Comparison of ENCODE assay signal across 1 cellular context in the genomic region with DNA sequence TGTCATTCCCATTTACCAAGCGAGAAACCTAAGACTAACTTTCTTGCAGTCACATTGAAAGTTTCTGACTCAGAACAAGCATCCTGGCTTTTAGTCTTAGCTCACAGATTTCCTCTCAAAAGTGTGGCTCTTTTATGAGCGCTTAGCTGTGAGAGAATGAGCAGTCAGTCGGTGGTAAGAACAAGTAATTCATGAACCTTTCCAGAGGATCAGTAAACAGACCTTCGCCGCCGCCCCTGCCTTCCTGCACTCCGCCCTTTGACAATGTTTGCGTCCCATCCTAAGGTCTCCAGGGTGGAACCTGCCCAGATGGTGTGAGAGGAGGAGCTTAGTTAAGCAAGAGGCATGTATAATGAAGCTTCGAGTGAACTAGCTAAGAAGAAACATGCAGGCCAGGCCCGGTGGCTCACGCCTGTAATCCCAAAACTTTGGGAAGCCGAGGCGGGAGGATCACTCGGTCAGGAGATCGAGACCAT.
TF ChIP-seq lines count a peak whose summit lies in the region.

No MANE protein-coding gene starts in this region.

TF ChIP-seq in HepG2, 621 proteins besides CTCF, POLR2A, EP300 and RAD21 (continued from another document and continues in another):
- TF ChIP-seq HOMEZ (CRISPR knock-in tag; IDR thresholded peaks at IDR 0.05; ENCODE audit: low read depth), result peak; percentile 87
- TF ChIP-seq ZNF572 (CRISPR knock-in tag; IDR thresholded peaks at IDR 0.05), result no peak
- no peak for TF ChIP-seq POLR2AphosphoS2 (IDR thresholded peaks at IDR 0.05; ENCODE audit: low read depth, low read length)
- TF ChIP-seq FOXK1 (CRISPR knock-in tag; IDR thresholded peaks at IDR 0.05; ENCODE audit: borderline replicate concordance, low read depth), result no peak
- TF ChIP-seq ZSCAN31 (CRISPR knock-in tag; IDR thresholded peaks at IDR 0.05; ENCODE audit: low read depth), result 0 out of 2 replicates have a peak, but pooled peaks have one; percentile 28
- no peak for TF ChIP-seq ZNF703 (CRISPR knock-in tag; IDR thresholded peaks at IDR 0.05; ENCODE audit: borderline replicate concordance)
- TF ChIP-seq, protein P1, sequence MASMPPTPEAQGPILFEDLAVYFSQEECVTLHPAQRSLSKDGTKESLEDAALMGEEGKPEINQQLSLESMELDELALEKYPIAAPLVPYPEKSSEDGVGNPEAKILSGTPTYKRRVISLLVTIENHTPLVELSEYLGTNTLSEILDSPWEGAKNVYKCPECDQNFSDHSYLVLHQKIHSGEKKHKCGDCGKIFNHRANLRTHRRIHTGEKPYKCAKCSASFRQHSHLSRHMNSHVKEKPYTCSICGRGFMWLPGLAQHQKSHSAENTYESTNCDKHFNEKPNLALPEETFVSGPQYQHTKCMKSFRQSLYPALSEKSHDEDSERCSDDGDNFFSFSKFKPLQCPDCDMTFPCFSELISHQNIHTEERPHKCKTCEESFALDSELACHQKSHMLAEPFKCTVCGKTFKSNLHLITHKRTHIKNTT (CRISPR knock-in tag; IDR thresholded peaks at IDR 0.05), result no peak
- TF ChIP-seq, protein P2, sequence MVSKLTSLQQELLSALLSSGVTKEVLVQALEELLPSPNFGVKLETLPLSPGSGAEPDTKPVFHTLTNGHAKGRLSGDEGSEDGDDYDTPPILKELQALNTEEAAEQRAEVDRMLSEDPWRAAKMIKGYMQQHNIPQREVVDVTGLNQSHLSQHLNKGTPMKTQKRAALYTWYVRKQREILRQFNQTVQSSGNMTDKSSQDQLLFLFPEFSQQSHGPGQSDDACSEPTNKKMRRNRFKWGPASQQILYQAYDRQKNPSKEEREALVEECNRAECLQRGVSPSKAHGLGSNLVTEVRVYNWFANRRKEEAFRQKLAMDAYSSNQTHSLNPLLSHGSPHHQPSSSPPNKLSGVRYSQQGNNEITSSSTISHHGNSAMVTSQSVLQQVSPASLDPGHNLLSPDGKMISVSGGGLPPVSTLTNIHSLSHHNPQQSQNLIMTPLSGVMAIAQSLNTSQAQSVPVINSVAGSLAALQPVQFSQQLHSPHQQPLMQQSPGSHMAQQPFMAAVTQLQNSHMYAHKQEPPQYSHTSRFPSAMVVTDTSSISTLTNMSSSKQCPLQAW (CRISPR knock-in tag; IDR thresholded peaks at IDR 0.05), result peak; percentile 59
- no peak for TF ChIP-seq POLR2G (IDR thresholded peaks at IDR 0.05; ENCODE audit: low read depth, low read length)
- TF ChIP-seq ZNF260 (CRISPR knock-in tag; IDR thresholded peaks at IDR 0.05; ENCODE audit: borderline replicate concordance, low read depth), result no peak
- TF ChIP-seq, protein P3, sequence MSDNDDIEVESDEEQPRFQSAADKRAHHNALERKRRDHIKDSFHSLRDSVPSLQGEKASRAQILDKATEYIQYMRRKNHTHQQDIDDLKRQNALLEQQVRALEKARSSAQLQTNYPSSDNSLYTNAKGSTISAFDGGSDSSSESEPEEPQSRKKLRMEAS (IDR thresholded peaks at IDR 0.05), result peak; percentile 93
- TF ChIP-seq KDM5A (IDR thresholded peaks at IDR 0.05; ENCODE audit: borderline replicate concordance, low read length), result no peak
- TF ChIP-seq ARID4A (CRISPR knock-in tag; IDR thresholded peaks at IDR 0.05; ENCODE audit: borderline replicate concordance), result peak; percentile 45; the same call in 1 of the 2 replicates
- TF ChIP-seq MXD4 (CRISPR knock-in tag; IDR thresholded peaks at IDR 0.05), result 0 out of 2 replicates have a peak, but pooled peaks have one; percentile 44
- TF ChIP-seq ZNF800 (CRISPR knock-in tag; IDR thresholded peaks at IDR 0.05), result no peak
- no peak for TF ChIP-seq PRPF4 (IDR thresholded peaks at IDR 0.05; ENCODE audit: low read depth, low read length, poor library complexity, severe bottlenecking)
- no peak for TF ChIP-seq ZNF577 (CRISPR knock-in tag; IDR thresholded peaks at IDR 0.05; ENCODE audit: borderline replicate concordance, low read depth)
- TF ChIP-seq PTBP1 (IDR thresholded peaks at IDR 0.05; ENCODE audit: low read depth, low read length, poor library complexity, severe bottlenecking), result no peak
- TF ChIP-seq, protein P4, sequence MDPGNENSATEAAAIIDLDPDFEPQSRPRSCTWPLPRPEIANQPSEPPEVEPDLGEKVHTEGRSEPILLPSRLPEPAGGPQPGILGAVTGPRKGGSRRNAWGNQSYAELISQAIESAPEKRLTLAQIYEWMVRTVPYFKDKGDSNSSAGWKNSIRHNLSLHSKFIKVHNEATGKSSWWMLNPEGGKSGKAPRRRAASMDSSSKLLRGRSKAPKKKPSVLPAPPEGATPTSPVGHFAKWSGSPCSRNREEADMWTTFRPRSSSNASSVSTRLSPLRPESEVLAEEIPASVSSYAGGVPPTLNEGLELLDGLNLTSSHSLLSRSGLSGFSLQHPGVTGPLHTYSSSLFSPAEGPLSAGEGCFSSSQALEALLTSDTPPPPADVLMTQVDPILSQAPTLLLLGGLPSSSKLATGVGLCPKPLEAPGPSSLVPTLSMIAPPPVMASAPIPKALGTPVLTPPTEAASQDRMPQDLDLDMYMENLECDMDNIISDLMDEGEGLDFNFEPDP (CRISPR knock-in tag; conservative IDR thresholded peaks at IDR 0.05), result no peak
- TF ChIP-seq ZNF761 (CRISPR knock-in tag; conservative IDR thresholded peaks at IDR 0.05), result no peak
- no peak for TF ChIP-seq CBX5 (CRISPR knock-in tag; IDR thresholded peaks at IDR 0.05; ENCODE audit: borderline replicate concordance)
- TF ChIP-seq, protein P5, sequence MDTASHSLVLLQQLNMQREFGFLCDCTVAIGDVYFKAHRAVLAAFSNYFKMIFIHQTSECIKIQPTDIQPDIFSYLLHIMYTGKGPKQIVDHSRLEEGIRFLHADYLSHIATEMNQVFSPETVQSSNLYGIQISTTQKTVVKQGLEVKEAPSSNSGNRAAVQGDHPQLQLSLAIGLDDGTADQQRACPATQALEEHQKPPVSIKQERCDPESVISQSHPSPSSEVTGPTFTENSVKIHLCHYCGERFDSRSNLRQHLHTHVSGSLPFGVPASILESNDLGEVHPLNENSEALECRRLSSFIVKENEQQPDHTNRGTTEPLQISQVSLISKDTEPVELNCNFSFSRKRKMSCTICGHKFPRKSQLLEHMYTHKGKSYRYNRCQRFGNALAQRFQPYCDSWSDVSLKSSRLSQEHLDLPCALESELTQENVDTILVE (CRISPR knock-in tag; IDR thresholded peaks at IDR 0.05), result no peak
- TF ChIP-seq, protein P6, sequence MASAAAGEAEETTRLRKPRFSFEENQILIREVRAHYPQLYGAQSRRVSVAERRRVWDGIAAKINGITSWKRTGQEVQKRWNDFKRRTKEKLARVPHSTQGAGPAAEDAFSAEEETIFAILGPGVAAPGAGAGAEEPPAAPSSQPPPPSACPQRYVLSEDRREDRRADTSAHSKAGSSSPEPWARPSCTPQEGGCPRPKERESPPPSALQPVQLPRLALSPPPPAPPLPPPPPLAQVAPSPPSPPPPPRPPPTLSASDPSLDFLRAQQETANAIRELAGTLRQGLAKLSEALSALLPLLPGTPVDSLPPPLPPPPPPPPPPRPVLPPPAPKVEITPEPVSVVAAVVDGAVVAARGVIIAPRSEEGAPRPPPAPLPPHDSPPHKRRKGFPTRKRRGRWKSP (CRISPR knock-in tag; IDR thresholded peaks at IDR 0.05), result no peak
- no peak for TF ChIP-seq ATF5 (CRISPR knock-in tag; IDR thresholded peaks at IDR 0.05; ENCODE audit: low read depth)
- TF ChIP-seq ZNF230 (CRISPR knock-in tag; IDR thresholded peaks at IDR 0.05), result no peak
- TF ChIP-seq, protein P7, sequence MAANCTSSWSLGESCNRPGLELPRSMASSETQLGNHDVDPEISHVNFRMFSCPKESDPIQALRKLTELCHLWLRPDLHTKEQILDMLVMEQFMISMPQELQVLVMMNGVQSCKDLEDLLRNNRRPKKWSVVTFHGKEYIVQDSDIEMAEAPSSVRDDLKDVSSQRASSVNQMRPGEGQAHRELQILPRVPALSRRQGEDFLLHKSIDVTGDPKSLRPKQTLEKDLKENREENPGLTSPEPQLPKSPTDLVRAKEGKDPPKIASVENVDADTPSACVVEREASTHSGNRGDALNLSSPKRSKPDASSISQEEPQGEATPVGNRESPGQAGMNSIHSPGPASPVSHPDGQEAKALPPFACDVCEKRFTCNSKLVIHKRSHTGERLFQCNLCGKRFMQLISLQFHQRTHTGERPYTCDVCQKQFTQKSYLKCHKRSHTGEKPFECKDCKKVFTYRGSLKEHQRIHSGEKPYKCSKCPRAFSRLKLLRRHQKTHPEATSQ (CRISPR knock-in tag; IDR thresholded peaks at IDR 0.05; ENCODE audit: borderline replicate concordance), result no peak
- no peak for TF ChIP-seq HMGXB3 (CRISPR knock-in tag; IDR thresholded peaks at IDR 0.05; ENCODE audit: borderline replicate concordance)
